Comparison of ENCODE assay signal across 12 cellular contexts in the genomic region with DNA sequence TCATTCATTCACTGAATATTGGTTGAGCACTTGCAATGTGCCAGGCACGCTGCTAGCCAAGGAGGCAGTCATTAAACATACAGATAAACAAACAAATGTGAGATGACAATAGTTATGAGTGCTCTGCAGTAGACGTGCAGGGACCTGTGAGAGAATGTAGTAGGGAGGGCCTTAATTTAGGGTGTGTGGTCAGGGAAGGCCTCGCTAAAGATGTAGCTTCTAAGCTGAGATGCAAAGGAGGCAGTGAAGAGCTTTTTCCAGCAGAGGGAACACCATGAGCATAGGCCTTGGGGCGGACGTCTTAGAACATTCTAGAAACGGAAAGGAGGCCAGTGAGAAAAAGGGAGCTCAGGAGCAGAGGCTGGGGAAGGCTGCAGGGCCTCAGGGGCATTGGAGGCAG. TPM values are rescaled to one million over a fixed set of nuclear protein-coding genes. Genes with fewer than 3 reads are reported as not detected.
A peak's percentile ranks its signal among the peaks of the same experiment; 100 is the strongest.
DNase-seq lines count a peak whose midpoint lies in the region; ATAC-seq and TF ChIP-seq lines count a peak whose summit lies in the region.
"Had no signal": no experiment of that assay in that cellular context is flagged by ENCODE, and none has a peak within 500 bp of the region (broad histone marks: within the 10 kb centered on the region; RNA-seq: fewer than 3 reads in every experiment).

No MANE protein-coding gene starts in this region.

- POLR2A ChIA-PET in MCF 10A (lab: Yijun Ruan, JAX) (interaction anchor here (0.6 to 1.5 kb wide), 7 partner anchors 10 to 340 kb away, joined by 3 to 7 read pairs (median 4); a partner anchor contains a TSS), RWPE1 (lab: Yijun Ruan, JAX; ENCODE audit: low non-redundant PET) (no interaction called here)

- DNase-seq in MCF 10A (ENCODE audit: unreplicated experiment): peak; percentile 25
- no peak for DNase-seq in breast epithelium (ENCODE audit: low spot score in 2 of 2)
- DNase-seq in RWPE1 (ENCODE audit: low spot score): peak; percentile 36
- no peak for DNase-seq in effector memory CD8-positive, alpha-beta T cell
- DNase-seq in vagina (ENCODE audit: extremely low spot score in 2 of 2): no peak
- DNase-seq in activated gamma-delta T cell treated with Interleukin-2 at 50 U/mL for 16 hours: no peak
- DNase-seq in superior temporal gyrus (ENCODE audit: extremely low spot score): no peak
- DNase-seq: activated CD4-positive, alpha-beta T cell treated with anti-CD3 and anti-CD28 coated beads, Interleukin-2, amount 50 U/mL, for 1 hour had no signal

- no peaks in the 10 kb centered on the region for H3K9me3 Mint-ChIP-seq in MCF 10A (ENCODE audit: unreplicated experiment)
- no peaks in the 10 kb centered on the region for H3K9me3 Mint-ChIP-seq in effector memory CD8-positive, alpha-beta T cell

- peaks cover 27% of the 10 kb centered on the region for H3K27me3 Mint-ChIP-seq in MCF 10A (ENCODE audit: insufficient read depth, unreplicated experiment)
- peaks cover 8 to 9% of the 10 kb centered on the region in 2 donors for H3K27me3 Mint-ChIP-seq in effector memory CD8-positive, alpha-beta T cell

- H3K27ac Mint-ChIP-seq in MCF 10A (ENCODE audit: low read depth, unreplicated experiment): no peak overlapping the region
- peak overlapping the region; percentile 70 to 92 for H3K27ac Mint-ChIP-seq in effector memory CD8-positive, alpha-beta T cell

- H3K27ac ChIP-seq in breast epithelium (no peak overlapping the region), RWPE1 (no peak overlapping the region), vagina (peak overlapping the region; percentile 48)
- H3K27ac ChIP-seq: esophagus muscularis mucosa, right lobe of liver, SJSA1 had no signal

- TF ChIP-seq POLR2A in breast epithelium (IDR thresholded peaks at IDR 0.05) (no peak), vagina (IDR thresholded peaks at IDR 0.05) (no peak)

- H3K4me1 Mint-ChIP-seq in MCF 10A (ENCODE audit: insufficient read depth, unreplicated experiment): peaks cover 14% of the 10 kb centered on the region
- peaks cover 16 to 19% of the 10 kb centered on the region in 2 donors for H3K4me1 Mint-ChIP-seq in effector memory CD8-positive, alpha-beta T cell (ENCODE audit: low read depth in 2 of 2)

- TF ChIP-seq CTCF in MCF 10A (IDR thresholded peaks at IDR 0.05; ENCODE audit: unreplicated experiment): no peak
- no peak for TF ChIP-seq CTCF in breast epithelium (IDR thresholded peaks at IDR 0.05)
- no peak for TF ChIP-seq CTCF in RWPE1 (conservative IDR thresholded peaks at IDR 0.05; ENCODE audit: low read depth)
- TF ChIP-seq CTCF in vagina (IDR thresholded peaks at IDR 0.05): no peak

- no peak for ATAC-seq in effector memory CD8-positive, alpha-beta T cell (replicated peaks)
- ATAC-seq in HG03457 (IDR thresholded peaks at IDR 0.05; ENCODE audit: unreplicated experiment): no peak

- no peak overlapping the region for H3K4me3 Mint-ChIP-seq in MCF 10A (ENCODE audit: unreplicated experiment)
- peak overlapping the region; percentile 10 to 68 for H3K4me3 Mint-ChIP-seq in effector memory CD8-positive, alpha-beta T cell

- H3K36me3 ChIP-seq in breast epithelium (no peaks in the 10 kb centered on the region), vagina (no peaks in the 10 kb centered on the region)
- H3K36me3 ChIP-seq: esophagus muscularis mucosa, right lobe of liver, SJSA1 had no signal

- CTCF ChIA-PET in MCF 10A (lab: Yijun Ruan, JAX): interaction anchor here (0.5 to 6.2 kb wide), 21 partner anchors 11 to 319 kb away, joined by 3 to 73 read pairs (median 3); no protein-coding TSS in a partner anchor
- CTCF ChIA-PET in RWPE1 (lab: Yijun Ruan, JAX): interaction anchor here (0.6 kb wide), 2 partner anchors 118 to 326 kb away, joined by 4 read pairs; no protein-coding TSS in a partner anchor

- no peaks in the 10 kb centered on the region for H3K9me3 ChIP-seq in breast epithelium
- H3K9me3 ChIP-seq in vagina: no peaks in the 10 kb centered on the region
- H3K9me3 ChIP-seq: esophagus muscularis mucosa, right lobe of liver, SJSA1 had no signal

- H3K4me3 ChIP-seq in breast epithelium: no peak overlapping the region
- H3K4me3 ChIP-seq in vagina: no peak overlapping the region
- H3K4me3 ChIP-seq: esophagus muscularis mucosa, right lobe of liver, SJSA1 had no signal

- H3K27me3 ChIP-seq in breast epithelium (no peaks in the 10 kb centered on the region), vagina (no peaks in the 10 kb centered on the region)
- H3K27me3 ChIP-seq: right lobe of liver had no signal

- intact Hi-C loops in MCF 10A (cut with micrococcal nuclease): loop anchor here (1.0 kb wide), 1 partner anchor 118 kb away; no protein-coding TSS in a partner anchor
- intact Hi-C loops in breast epithelium (cut with DNase I; ENCODE audit: low total_unique reads): no loop called here
- intact Hi-C loops in vagina (cut with DNase I): no loop called here

- no TSS peak for BruUV-seq in MCF 10A (replicated peaks; lab: Mats Ljungman, UMichigan)

- H3K4me1 ChIP-seq in breast epithelium (no peaks in the 10 kb centered on the region), vagina (peaks cover 22% of the 10 kb centered on the region)
- H3K4me1 ChIP-seq: right lobe of liver, SJSA1 had no signal

- no peaks in the 10 kb centered on the region for H3K36me3 Mint-ChIP-seq in MCF 10A (ENCODE audit: insufficient read depth, unreplicated experiment)
- H3K36me3 Mint-ChIP-seq in effector memory CD8-positive, alpha-beta T cell (ENCODE audit: insufficient read depth): no peaks in the 10 kb centered on the region

RNA-seq across cellular contexts. Expression of a gene that starts 0.8 kb away (rescaled TPM):
- not detected in 2 replicates for total RNA-seq in MCF 10A (2022)
- total RNA-seq in breast epithelium: 10 to 100 TPM; 13.4 to 36.8 (median 14.5) TPM
- total RNA-seq in vagina: 37.6 TPM
- total RNA-seq: SJSA1 had no signal

RNA-seq across cellular contexts. Expression of a gene that starts 43.2 kb away (rescaled TPM):
- total RNA-seq in MCF 10A (2022) (not detected in 2 replicates), breast epithelium (1 to 10 TPM in 1 of 3 donors, not detected in 2; 1.8 TPM), vagina (not detected)
- total RNA-seq: esophagus muscularis mucosa, SJSA1 had no signal

RNA-seq across cellular contexts. Expression of a gene that starts 53.4 kb away (rescaled TPM):
- total RNA-seq in MCF 10A (2022) (not detected in 2 replicates), breast epithelium (1 to 10 TPM; 3.3 to 8.6 (median 3.8) TPM), vagina (4.2 TPM)

Comparison
In these comparisons a context has a peak if more than half of its experiments do, and no peak if none do; other contexts are left out.
1. DNase-seq: peak in MCF 10A (single experiment) and RWPE1 (single experiment); none in breast epithelium (0 of 2), effector memory CD8-positive, alpha-beta T cell (0 of 3), vagina (0 of 2), activated gamma-delta T cell treated with Interleukin-2 at 50 U/mL for 16 hours (single experiment) and superior temporal gyrus (single experiment).
2. RNA of a gene that starts 0.8 kb away (total RNA-seq): 37.6 TPM in vagina (single experiment) and 13.4 to 36.8 TPM in breast epithelium; not detected in MCF 10A; every median in the first group is over 10 times any median in the second.